ENCODE assay signal across 10 cellular contexts in the genomic region with DNA sequence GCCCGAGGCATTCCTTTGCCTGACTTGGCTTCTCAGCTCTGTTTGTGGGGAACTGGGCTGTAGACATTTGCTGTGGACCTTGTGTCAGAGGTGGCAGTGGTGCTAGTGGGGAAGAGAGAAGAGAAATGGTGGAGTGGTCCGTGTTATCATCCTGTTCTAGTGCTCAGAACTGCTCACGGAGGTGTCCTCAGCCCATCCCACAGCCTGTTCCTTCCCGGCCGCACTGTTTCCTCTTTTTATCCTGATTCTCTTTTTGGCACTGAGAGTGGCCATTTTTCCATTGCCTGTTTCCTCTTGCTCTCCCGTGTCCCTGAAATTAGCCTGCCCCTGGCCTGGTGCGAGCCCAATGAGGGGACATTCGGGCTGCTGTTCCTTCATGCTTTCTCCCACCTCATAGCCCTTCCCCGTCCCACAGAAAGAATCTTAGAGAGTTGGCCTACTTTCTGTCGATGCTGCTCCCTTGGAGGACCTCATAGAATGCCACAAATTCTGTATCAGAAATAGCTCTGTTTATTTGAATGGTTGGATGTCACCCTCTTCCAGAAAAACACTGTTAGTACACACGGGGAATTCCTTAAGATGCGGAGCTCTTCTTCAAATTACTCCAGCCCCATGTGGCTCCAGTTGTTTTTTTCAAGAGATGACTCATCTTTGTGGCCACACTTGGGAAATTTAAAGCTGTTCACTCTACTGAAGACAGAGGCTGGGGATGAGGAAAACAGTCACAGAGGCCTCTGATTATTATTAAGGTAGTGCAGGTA. TPM values are rescaled to one million over a fixed set of nuclear protein-coding genes. Genes with fewer than 3 reads are reported as not detected.
DNase-seq lines count a peak whose midpoint lies in the region; TF ChIP-seq lines count a peak whose summit lies in the region.
"Had no signal": no experiment of that assay in that cellular context is flagged by ENCODE, and none has a peak within 500 bp of the region (broad histone marks: within the 10 kb centered on the region; RNA-seq: fewer than 3 reads in every experiment).

No MANE protein-coding gene starts in this region.

- H3K4me3 ChIP-seq in ACC112 (ENCODE audit: low read depth, low read length) (no peak overlapping the region), cardiac fibroblast (replicated peaks in 1 of 2; ENCODE audit: low read depth in 2 of 2, low read length in 2 of 2) (no peak overlapping the region)
- H3K4me3 ChIP-seq in CD8-positive, alpha-beta memory T cell (ENCODE audit: low read length) = no peak overlapping the region
- H3K4me3 ChIP-seq: adrenal gland had no signal

- H3K27ac Mint-ChIP-seq in CD8-positive, alpha-beta memory T cell = peak overlapping the region in 2 of 8 donors; percentile 11 to 30
- H3K27ac Mint-ChIP-seq: mesothelial cell of epicardium had no signal

- no peak for TF ChIP-seq CTCF in cardiac fibroblast (IDR thresholded peaks at IDR 0.05; ENCODE audit: low read depth, low read length)

- H3K4me1 ChIP-seq in ACC112 (ENCODE audit: control insufficient read depth, insufficient read depth, low read length, unreplicated experiment) = peaks cover 13% of the 10 kb centered on the region
- H3K4me1 ChIP-seq in CD8-positive, alpha-beta memory T cell (ENCODE audit: insufficient read depth, low read length) = no peaks in the 10 kb centered on the region

- CTCF ChIA-PET in CD8-positive, alpha-beta memory T cell (lab: Charles Lee) = interaction anchor here (0.9 to 1.5 kb wide), 2 partner anchors 16 to 20 kb away, joined by 3 to 6 read pairs; no protein-coding TSS in a partner anchor

- no peak overlapping the region for H2AFZ ChIP-seq in ACC112 (ENCODE audit: low read length, unreplicated experiment)

- H3K27ac ChIP-seq in ACC112 (ENCODE audit: low read depth, low read length) = peak overlapping the region; percentile 20; the same call in 1 of the 2 replicates
- no peak overlapping the region for H3K27ac ChIP-seq in CD8-positive, alpha-beta memory T cell (ENCODE audit: low read depth, low read length)
- H3K27ac ChIP-seq: adrenal gland had no signal

- no peak overlapping the region for H3K4me3 Mint-ChIP-seq in CD8-positive, alpha-beta memory T cell
- H3K4me3 Mint-ChIP-seq: mesothelial cell of epicardium had no signal

- no peaks in the 10 kb centered on the region for H3K9me3 Mint-ChIP-seq in CD8-positive, alpha-beta memory T cell
- H3K9me3 Mint-ChIP-seq: mesothelial cell of epicardium had no signal

- peaks cover 6% of the 10 kb centered on the region for H3K79me2 ChIP-seq in ACC112 (ENCODE audit: control insufficient read depth, insufficient read depth, low read length, unreplicated experiment)

- no peaks in the 10 kb centered on the region for H3K9me3 ChIP-seq in CD8-positive, alpha-beta memory T cell (ENCODE audit: low read length)
- H3K9me3 ChIP-seq: adrenal gland had no signal

- peaks cover 0 to 10% (median 2%) of the 10 kb centered on the region in 3 donors for H3K36me3 Mint-ChIP-seq in CD8-positive, alpha-beta memory T cell
- H3K36me3 Mint-ChIP-seq: mesothelial cell of epicardium had no signal

- peaks cover 38 to 59% (median 48%) of the 10 kb centered on the region in 3 donors for H3K4me1 Mint-ChIP-seq in CD8-positive, alpha-beta memory T cell
- H3K4me1 Mint-ChIP-seq: mesothelial cell of epicardium had no signal

- DNase-seq in HS-27A (ENCODE audit: low read depth) (peak; percentile 17), cardiac fibroblast (ENCODE audit: low read depth in 2 of 2) (peak; percentile 63 to 84), lung microvascular endothelial cell (ENCODE audit: low read depth in 2 of 2) (peak; percentile 62 to 79), occipital lobe (lab: John Stamatoyannopoulos, UW) (no peak), Ammon's horn (ENCODE audit: low spot score) (no peak), medulla oblongata (ENCODE audit: extremely low spot score) (no peak)
- DNase-seq in CD8-positive, alpha-beta memory T cell = no peak
- DNase-seq: adrenal gland had no signal

- POLR2A ChIA-PET in CD8-positive, alpha-beta memory T cell (lab: Charles Lee) = no interaction called here

- H3K27me3 ChIP-seq in ACC112 (ENCODE audit: insufficient read depth, low read length) = no peaks in the 10 kb centered on the region
- no peaks in the 10 kb centered on the region for H3K27me3 ChIP-seq in CD8-positive, alpha-beta memory T cell (ENCODE audit: insufficient read depth, low read length, poor library complexity, severe bottlenecking)
- H3K27me3 ChIP-seq: adrenal gland had no signal

- H3K27me3 Mint-ChIP-seq in CD8-positive, alpha-beta memory T cell = peaks cover 0 to 1% of the 10 kb centered on the region in 2 donors

- H3K36me3 ChIP-seq in ACC112 (ENCODE audit: insufficient read depth, low read length) = no peaks in the 10 kb centered on the region
- H3K36me3 ChIP-seq in CD8-positive, alpha-beta memory T cell (ENCODE audit: insufficient read depth, low read length) = no peaks in the 10 kb centered on the region
- H3K36me3 ChIP-seq: adrenal gland had no signal

RNA-seq across cellular contexts. Expression of a gene that starts 26.1 kb away (rescaled TPM):
- total RNA-seq in lung microvascular endothelial cell (21.4 and 22.0 TPM in 2 replicates), occipital lobe (24.8 TPM)
- total RNA-seq in CD8-positive, alpha-beta memory T cell = 10 to 100 TPM; 24.5 to 24.9 TPM
- 26.0 TPM for polyA plus RNA-seq in CD8-positive, alpha-beta memory T cell

RNA-seq across cellular contexts. Expression of a gene that starts 26.6 kb away (rescaled TPM):
- total RNA-seq in lung microvascular endothelial cell (14.6 and 14.7 TPM in 2 replicates), occipital lobe (16.2 TPM)
- 10 to 100 TPM; 55.1 to 58.2 TPM for total RNA-seq in CD8-positive, alpha-beta memory T cell
- 26.5 TPM for polyA plus RNA-seq in CD8-positive, alpha-beta memory T cell

Comparison
In these comparisons a context has a peak if more than half of its experiments do, and no peak if none do; other contexts are left out.
1. DNase-seq: peak in HS-27A (single experiment), cardiac fibroblast (2 of 2) and lung microvascular endothelial cell (2 of 2); none in CD8-positive, alpha-beta memory T cell (0 of 5), occipital lobe (single experiment), Ammon's horn (single experiment) and medulla oblongata (single experiment).